ENCODE assay signal across 3 cellular contexts in genomic region chr22:33520904-33521780, GRCh38.
TF ChIP-seq lines count a peak whose summit lies in the region.

No MANE protein-coding gene starts in this region.

TF ChIP-seq in A549, 52 proteins besides CTCF, POLR2A, EP300 and RAD21:
- TF ChIP-seq HOXB13 (CRISPR knock-in tag; IDR thresholded peaks at IDR 0.05; ENCODE audit: low read depth) = no peak
- TF ChIP-seq HOXA7 (CRISPR knock-in tag; IDR thresholded peaks at IDR 0.05) = no peak
- TF ChIP-seq FOXS1 (CRISPR knock-in tag; IDR thresholded peaks at IDR 0.05) = no peak
- TF ChIP-seq CHD4 (IDR thresholded peaks at IDR 0.05; ENCODE audit: borderline replicate concordance) = 0 out of 2 replicates have a peak, but pooled peaks have one; percentile 50

TF ChIP-seq in GM23338, 12 proteins besides CTCF, POLR2A, EP300 and RAD21:
- no peak for TF ChIP-seq CREB1 (CRISPR knock-in tag; IDR thresholded peaks at IDR 0.05; ENCODE audit: low read depth)
- TF ChIP-seq JUNB (IDR thresholded peaks at IDR 0.05; ENCODE audit: unreplicated experiment) = no peak
- TF ChIP-seq EZH2phosphoT487 (IDR thresholded peaks at IDR 0.05; ENCODE audit: unreplicated experiment) = no peak
- TF ChIP-seq ZNF331 (CRISPR knock-in tag; IDR thresholded peaks at IDR 0.05; ENCODE audit: low read depth) = no peak
- no peak for TF ChIP-seq ZNF114 (CRISPR knock-in tag; IDR thresholded peaks at IDR 0.05)

TF ChIP-seq in H1, 55 proteins besides CTCF, POLR2A, EP300 and RAD21:
- TF ChIP-seq KDM1A (IDR thresholded peaks at IDR 0.05; ENCODE audit: borderline replicate concordance, low read length) (peak; percentile 31; the same call in 1 of the 2 replicates), MAX (IDR thresholded peaks at IDR 0.05) (no peak)
